Comparison of ENCODE assay signal across 20 cellular contexts in genomic region chr17:21679256-21680146, GRCh38. TPM values are rescaled to one million over a fixed set of nuclear protein-coding genes. Genes with fewer than 3 reads are reported as not detected.
"Had no signal": no experiment of that assay in that cellular context is flagged by ENCODE, and none has a peak within 500 bp of the region (broad histone marks: within the 10 kb centered on the region; RNA-seq: fewer than 3 reads in every experiment).

No MANE protein-coding gene starts in this region.

- H3K27ac Mint-ChIP-seq: activated CD4-positive, alpha-beta memory T cell treated with anti-CD3 and anti-CD28 coated beads, Interleukin-2, amount 10 ng/mL, durations not matched to agents 7 days and 5 days; activated CD4-positive, alpha-beta T cell treated with anti-CD3 and anti-CD28 coated beads for 36 hours; activated naive CD8-positive, alpha-beta T cell treated with anti-CD3 and anti-CD28 coated beads for 36 hours; stimulated activated effector memory CD8-positive, alpha-beta T cell treated with anti-CD3 and anti-CD28 coated beads, Interleukin-12 subunit alpha, Interleukin-12 subunit beta, amount 100 ng/mL, for 72 hours had no signal

- H3K27me3 ChIP-seq: cardiac muscle cell, gastrocnemius medialis, hepatocyte, neutrophil, right atrium auricular region, tibial nerve had no signal

- ATAC-seq: activated CD4-positive, alpha-beta T cell treated with anti-CD3 and anti-CD28 coated beads for 36 hours; gastrocnemius medialis; lower lobe of right lung; stimulated activated effector memory CD8-positive, alpha-beta T cell treated with anti-CD3 and anti-CD28 coated beads, Interleukin-12 subunit alpha, Interleukin-12 subunit beta, amount 100 ng/mL, for 72 hours had no signal

- H3K9me3 ChIP-seq: gastrocnemius medialis, lower lobe of right lung, neutrophil, right atrium auricular region had no signal

- H3K4me3 Mint-ChIP-seq: activated CD4-positive, alpha-beta memory T cell treated with anti-CD3 and anti-CD28 coated beads, Interleukin-2, amount 10 ng/mL, durations not matched to agents 7 days and 5 days; activated CD4-positive, alpha-beta T cell treated with anti-CD3 and anti-CD28 coated beads for 36 hours; activated naive CD8-positive, alpha-beta T cell treated with anti-CD3 and anti-CD28 coated beads for 36 hours; stimulated activated effector memory CD8-positive, alpha-beta T cell treated with anti-CD3 and anti-CD28 coated beads, Interleukin-12 subunit alpha, Interleukin-12 subunit beta, amount 100 ng/mL, for 72 hours had no signal

- H3K27me3 Mint-ChIP-seq: activated CD4-positive, alpha-beta memory T cell treated with anti-CD3 and anti-CD28 coated beads, Interleukin-2, amount 10 ng/mL, durations not matched to agents 7 days and 5 days; activated naive CD8-positive, alpha-beta T cell treated with anti-CD3 and anti-CD28 coated beads for 36 hours had no signal

- H3K9me3 Mint-ChIP-seq: activated naive CD8-positive, alpha-beta T cell treated with anti-CD3 and anti-CD28 coated beads for 36 hours had no signal

- DNase-seq: activated CD4-positive, alpha-beta memory T cell treated with anti-CD3 and anti-CD28 coated beads, Interleukin-2, amount 10 ng/mL, durations not matched to agents 7 days and 5 days; activated naive CD8-positive, alpha-beta T cell treated with anti-CD3 and anti-CD28 coated beads for 36 hours; effector CD4-positive, alpha-beta T cell; gastrocnemius medialis; kidney glomerular epithelial cell; lower lobe of right lung; midbrain; T-helper 1 cell had no signal

- H3K4me1 Mint-ChIP-seq: activated CD4-positive, alpha-beta memory T cell treated with anti-CD3 and anti-CD28 coated beads, Interleukin-2, amount 10 ng/mL, durations not matched to agents 7 days and 5 days; activated CD4-positive, alpha-beta T cell treated with anti-CD3 and anti-CD28 coated beads for 36 hours; activated naive CD8-positive, alpha-beta T cell treated with anti-CD3 and anti-CD28 coated beads for 36 hours had no signal

- H3K4me1 ChIP-seq: gastrocnemius medialis, lower lobe of right lung, right atrium auricular region, tibial nerve had no signal

- H3K36me3 ChIP-seq: cardiac muscle cell, gastrocnemius medialis, lower lobe of right lung, neutrophil, right atrium auricular region, tibial nerve had no signal

- H3K36me3 Mint-ChIP-seq: activated naive CD8-positive, alpha-beta T cell treated with anti-CD3 and anti-CD28 coated beads for 36 hours; stimulated activated effector memory CD8-positive, alpha-beta T cell treated with anti-CD3 and anti-CD28 coated beads, Interleukin-12 subunit alpha, Interleukin-12 subunit beta, amount 100 ng/mL, for 72 hours had no signal

- H3K4me3 ChIP-seq: cardiac muscle cell, gastrocnemius medialis, hepatocyte, lower lobe of right lung, right atrium auricular region, SK-N-MC, smooth muscle cell, tibial nerve had no signal

- H3K27ac ChIP-seq: cardiac muscle cell, gastrocnemius medialis, hepatocyte, lower lobe of right lung, neutrophil, right atrium auricular region, SK-N-MC, tibial nerve, VCaP had no signal

RNA-seq across cellular contexts. Expression of gene KCNJ18, which starts 12.8 kb away (rescaled TPM):
- total RNA-seq: activated CD4-positive, alpha-beta memory T cell treated with anti-CD3 and anti-CD28 coated beads, Interleukin-2, amount 10 ng/mL, durations not matched to agents 7 days and 5 days; activated CD4-positive, alpha-beta T cell treated with anti-CD3 and anti-CD28 coated beads for 36 hours; astrocyte; cardiac muscle cell; fibroblast of lung; gastrocnemius medialis; hepatocyte; lower lobe of right lung; right atrium auricular region; smooth muscle cell; tibial nerve had no signal
- polyA plus RNA-seq: cardiac muscle cell, fibroblast of lung, hepatocyte, smooth muscle cell had no signal
